23 cellular contexts compared by ENCODE assay signal in the genomic region with DNA sequence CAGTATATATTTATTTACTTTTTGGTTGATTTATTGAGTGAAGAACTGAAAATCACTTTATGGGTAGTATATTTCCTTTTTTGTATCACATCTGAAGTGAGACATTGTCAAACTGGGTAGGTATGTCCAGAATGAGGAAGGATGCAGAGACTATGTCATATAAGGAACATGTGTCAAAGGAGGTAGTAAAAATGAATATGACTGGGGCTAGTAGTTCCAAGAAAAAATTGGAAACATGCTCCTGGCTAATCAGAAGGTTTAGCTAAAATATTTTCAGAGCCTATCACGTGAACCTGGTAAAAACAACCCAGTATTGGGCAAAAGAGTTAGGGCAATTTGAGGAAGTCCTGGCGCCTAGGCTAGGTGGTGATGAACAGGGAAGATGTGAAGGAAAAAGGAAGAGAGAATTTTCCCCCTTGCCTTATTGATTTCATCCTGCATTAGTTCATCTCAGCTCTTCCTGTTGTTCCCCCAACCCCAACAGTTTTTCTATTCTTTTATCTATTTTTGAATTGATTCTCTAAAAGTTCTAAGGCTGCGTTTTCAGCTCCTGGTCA. TPM values are rescaled to one million over a fixed set of nuclear protein-coding genes. Genes with fewer than 3 reads are reported as not detected.
DNase-seq lines count a peak whose midpoint lies in the region; ATAC-seq and TF ChIP-seq lines count a peak whose summit lies in the region.
"Had no signal": no experiment of that assay in that cellular context is flagged by ENCODE, and none has a peak within 500 bp of the region (broad histone marks: within the 10 kb centered on the region; RNA-seq: fewer than 3 reads in every experiment).

No MANE protein-coding gene starts in this region.

- peak overlapping the region; percentile 6 for H3K27ac Mint-ChIP-seq in activated naive CD8-positive, alpha-beta T cell treated with anti-CD3 and anti-CD28 coated beads, Interleukin-2, amount 50 U/mL, for 24 hours
- no peak overlapping the region for H3K27ac Mint-ChIP-seq in activated naive CD8-positive, alpha-beta T cell treated with anti-CD3 and anti-CD28 coated beads for 36 hours
- peak overlapping the region; percentile 48 for H3K27ac Mint-ChIP-seq in endothelial cell (ENCODE audit: unreplicated experiment)
- H3K27ac Mint-ChIP-seq in activated CD4-positive, alpha-beta memory T cell treated with anti-CD3 and anti-CD28 coated beads, Interleukin-2, amount 10 ng/mL, durations not matched to agents 7 days and 5 days, result no peak overlapping the region

- POLR2A ChIA-PET in activated CD4-positive, alpha-beta memory T cell treated with anti-CD3 and anti-CD28 coated beads, Interleukin-2, amount 10 ng/mL, durations not matched to agents 7 days and 5 days (lab: Charles Lee), result interaction anchor here (1.2 to 2.3 kb wide), 3 partner anchors 24 to 89 kb away, joined by 3 to 13 read pairs (median 3); a partner anchor contains a TSS

- H3K9me3 ChIP-seq in tibial artery, result peaks cover 0 to 5% (median 0%) of the 10 kb centered on the region in 3 donors
- H3K9me3 ChIP-seq: A549 had no signal

- H3K4me1 ChIP-seq in tibial artery, result peaks cover 0 to 58% (median 40%) of the 10 kb centered on the region in 4 donors
- H3K4me1 ChIP-seq: A549, BLaER1 had no signal

- H3K4me3 Mint-ChIP-seq in activated naive CD8-positive, alpha-beta T cell treated with anti-CD3 and anti-CD28 coated beads, Interleukin-2, amount 50 U/mL, for 24 hours, result no peak overlapping the region
- H3K4me3 Mint-ChIP-seq in activated naive CD8-positive, alpha-beta T cell treated with anti-CD3 and anti-CD28 coated beads for 36 hours, result no peak overlapping the region
- no peak overlapping the region for H3K4me3 Mint-ChIP-seq in endothelial cell (ENCODE audit: unreplicated experiment)
- no peak overlapping the region for H3K4me3 Mint-ChIP-seq in activated CD4-positive, alpha-beta memory T cell treated with anti-CD3 and anti-CD28 coated beads, Interleukin-2, amount 10 ng/mL, durations not matched to agents 7 days and 5 days

- no peak for DNase-seq in activated naive CD8-positive, alpha-beta T cell treated with anti-CD3 and anti-CD28 coated beads, Interleukin-2, amount 50 U/mL, for 24 hours
- no peak for DNase-seq in activated naive CD8-positive, alpha-beta T cell treated with anti-CD3 and anti-CD28 coated beads for 36 hours
- DNase-seq in NOMO-1 treated with DMSO at 0.1 percent for 48 hours (lab: John Stamatoyannopoulos, UW; ENCODE audit: unreplicated experiment) (peak; percentile 76), endothelial cell (ENCODE audit: low spot score) (no peak), tibial artery (no peak), GM19240 (ENCODE audit: insufficient read length, low spot score) (no peak)
- DNase-seq in activated CD4-positive, alpha-beta memory T cell treated with anti-CD3 and anti-CD28 coated beads, Interleukin-2, amount 10 ng/mL, durations not matched to agents 7 days and 5 days, result no peak
- DNase-seq: activated gamma-delta T cell treated with Interleukin-2 at 50 U/mL for 16 hours, amygdala, cortex of kidney, HCEC 1CT, head of caudate nucleus, left colon, mesenchymal stem cell, NCI-H187 treated with DMSO at 0.1 percent for 48 hours, NCI-H526 treated with DMSO at 0.1 percent for 48 hours, OCI-M1, right cardiac atrium had no signal

- H3K27me3 Mint-ChIP-seq in activated naive CD8-positive, alpha-beta T cell treated with anti-CD3 and anti-CD28 coated beads, Interleukin-2, amount 50 U/mL, for 24 hours, result peaks cover 6% of the 10 kb centered on the region
- peaks cover 32% of the 10 kb centered on the region for H3K27me3 Mint-ChIP-seq in activated naive CD8-positive, alpha-beta T cell treated with anti-CD3 and anti-CD28 coated beads for 36 hours
- H3K27me3 Mint-ChIP-seq in endothelial cell (ENCODE audit: unreplicated experiment), result peaks cover 3% of the 10 kb centered on the region
- peaks cover 12% of the 10 kb centered on the region for H3K27me3 Mint-ChIP-seq in activated CD4-positive, alpha-beta memory T cell treated with anti-CD3 and anti-CD28 coated beads, Interleukin-2, amount 10 ng/mL, durations not matched to agents 7 days and 5 days

- H3K4me3 ChIP-seq in tibial artery, result no peak overlapping the region
- H3K4me3 ChIP-seq: A549, BLaER1, K562 had no signal

- H3K36me3 ChIP-seq in tibial artery, result peaks cover 0 to 5% (median 4%) of the 10 kb centered on the region in 3 donors
- H3K36me3 ChIP-seq: BLaER1 had no signal

- H3K4me1 Mint-ChIP-seq in activated naive CD8-positive, alpha-beta T cell treated with anti-CD3 and anti-CD28 coated beads, Interleukin-2, amount 50 U/mL, for 24 hours, result peaks cover 22% of the 10 kb centered on the region
- H3K4me1 Mint-ChIP-seq in activated naive CD8-positive, alpha-beta T cell treated with anti-CD3 and anti-CD28 coated beads for 36 hours, result peaks cover 7% of the 10 kb centered on the region
- H3K4me1 Mint-ChIP-seq in endothelial cell (ENCODE audit: unreplicated experiment), result peaks cover 42% of the 10 kb centered on the region
- peaks cover 53% of the 10 kb centered on the region for H3K4me1 Mint-ChIP-seq in activated CD4-positive, alpha-beta memory T cell treated with anti-CD3 and anti-CD28 coated beads, Interleukin-2, amount 10 ng/mL, durations not matched to agents 7 days and 5 days

- TF ChIP-seq CTCF in endothelial cell (IDR thresholded peaks at IDR 0.05; ENCODE audit: unreplicated experiment) (no peak), tibial artery (IDR thresholded peaks at IDR 0.05) (no peak)

- CTCF ChIA-PET in activated CD4-positive, alpha-beta memory T cell treated with anti-CD3 and anti-CD28 coated beads, Interleukin-2, amount 10 ng/mL, durations not matched to agents 7 days and 5 days (lab: Charles Lee), result interaction anchor here (7.1 kb wide), 1 partner anchor 88 kb away, joined by 30 read pairs; a partner anchor contains a TSS

- H3K27me3 ChIP-seq in tibial artery, result no peaks in the 10 kb centered on the region
- H3K27me3 ChIP-seq: BLaER1 had no signal

- no peaks in the 10 kb centered on the region for H3K9me3 Mint-ChIP-seq in activated naive CD8-positive, alpha-beta T cell treated with anti-CD3 and anti-CD28 coated beads, Interleukin-2, amount 50 U/mL, for 24 hours
- H3K9me3 Mint-ChIP-seq in activated naive CD8-positive, alpha-beta T cell treated with anti-CD3 and anti-CD28 coated beads for 36 hours, result peaks cover 3% of the 10 kb centered on the region
- H3K9me3 Mint-ChIP-seq in endothelial cell (ENCODE audit: unreplicated experiment), result no peaks in the 10 kb centered on the region
- H3K9me3 Mint-ChIP-seq in activated CD4-positive, alpha-beta memory T cell treated with anti-CD3 and anti-CD28 coated beads, Interleukin-2, amount 10 ng/mL, durations not matched to agents 7 days and 5 days, result peaks cover 8% of the 10 kb centered on the region

- intact Hi-C loops in tibial artery (cut with DNase I; ENCODE audit: low total_unique reads), result no loop called here

- H3K36me3 Mint-ChIP-seq in activated naive CD8-positive, alpha-beta T cell treated with anti-CD3 and anti-CD28 coated beads, Interleukin-2, amount 50 U/mL, for 24 hours (ENCODE audit: low read depth), result no peaks in the 10 kb centered on the region
- H3K36me3 Mint-ChIP-seq in activated naive CD8-positive, alpha-beta T cell treated with anti-CD3 and anti-CD28 coated beads for 36 hours, result no peaks in the 10 kb centered on the region
- H3K36me3 Mint-ChIP-seq in endothelial cell (ENCODE audit: low read depth, unreplicated experiment), result peaks cover 33% of the 10 kb centered on the region
- H3K36me3 Mint-ChIP-seq in activated CD4-positive, alpha-beta memory T cell treated with anti-CD3 and anti-CD28 coated beads, Interleukin-2, amount 10 ng/mL, durations not matched to agents 7 days and 5 days (ENCODE audit: low read depth), result peaks cover 7% of the 10 kb centered on the region

- ATAC-seq in activated naive CD8-positive, alpha-beta T cell treated with anti-CD3 and anti-CD28 coated beads, Interleukin-2, amount 50 U/mL, for 24 hours, result no peak
- no peak for ATAC-seq in GM21423 (IDR thresholded peaks at IDR 0.05; ENCODE audit: unreplicated experiment)
- ATAC-seq: A549, K562, left colon, right cardiac atrium, Right ventricle myocardium inferior had no signal

- peak overlapping the region; percentile 72 to 78 for H3K27ac ChIP-seq in tibial artery
- H3K27ac ChIP-seq: A549, BLaER1 had no signal

RNA-seq across cellular contexts. Expression of a gene that starts 26.4 kb away (rescaled TPM):
- under 1 TPM; 0.64 to 0.99 TPM for total RNA-seq in activated naive CD8-positive, alpha-beta T cell treated with anti-CD3 and anti-CD28 coated beads for 36 hours
- total RNA-seq in endothelial cell (ENCODE audit: unreplicated experiment), result 102 TPM
- total RNA-seq in activated CD4-positive, alpha-beta memory T cell treated with anti-CD3 and anti-CD28 coated beads, Interleukin-2, amount 10 ng/mL, durations not matched to agents 7 days and 5 days, result 10 to 100 TPM; 29.7 to 33.3 TPM

Comparison
In these comparisons a context has a peak if more than half of its experiments do, and no peak if none do; other contexts are left out.
1. H3K27ac Mint-ChIP-seq: peak in activated naive CD8-positive, alpha-beta T cell treated with anti-CD3 and anti-CD28 coated beads, Interleukin-2, amount 50 U/mL, for 24 hours (single experiment) and endothelial cell (single experiment); none in activated naive CD8-positive, alpha-beta T cell treated with anti-CD3 and anti-CD28 coated beads for 36 hours (single experiment) and activated CD4-positive, alpha-beta memory T cell treated with anti-CD3 and anti-CD28 coated beads, Interleukin-2, amount 10 ng/mL, durations not matched to agents 7 days and 5 days (single experiment).
2. RNA of a gene that starts 26.4 kb away (total RNA-seq): 102 TPM in endothelial cell (single experiment) and 29.7 to 33.3 TPM in activated CD4-positive, alpha-beta memory T cell treated with anti-CD3 and anti-CD28 coated beads, Interleukin-2, amount 10 ng/mL, durations not matched to agents 7 days and 5 days; 0.64 to 0.99 TPM in activated naive CD8-positive, alpha-beta T cell treated with anti-CD3 and anti-CD28 coated beads for 36 hours; every median in the first group is over 10 times any median in the second.